In the genomic region with DNA sequence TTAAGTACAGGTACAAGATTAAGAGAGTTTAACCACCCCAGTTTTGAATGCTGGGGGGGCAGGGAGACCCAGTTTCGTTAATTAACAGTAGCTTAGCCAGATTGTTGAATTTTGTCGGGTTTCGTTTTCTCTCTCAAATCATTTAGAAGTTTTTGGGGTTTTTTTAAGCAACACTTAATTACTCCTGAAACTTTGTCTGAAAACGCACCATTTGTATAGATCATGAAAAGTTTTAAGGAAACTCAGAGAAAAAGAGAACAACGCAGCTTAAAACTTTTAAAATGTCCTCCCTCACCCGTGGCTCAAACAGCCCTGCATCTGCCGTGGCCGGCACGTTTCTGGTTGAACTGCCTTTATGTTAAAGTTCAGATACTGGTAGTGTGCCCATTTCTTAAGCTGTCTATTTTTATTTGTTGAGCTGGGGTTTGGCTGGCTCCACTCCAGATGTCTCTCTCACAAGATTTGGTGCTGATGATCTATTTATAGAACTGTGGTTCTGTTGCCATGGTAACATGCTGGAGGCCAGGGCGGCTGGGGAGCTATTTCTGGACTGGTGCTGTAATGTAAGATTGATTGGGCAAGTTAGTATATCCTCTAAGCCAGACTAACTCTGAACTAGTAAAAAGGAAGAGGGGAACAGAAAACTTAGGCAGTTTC, we compare ENCODE assay signal across 1 cellular context.
A peak's percentile ranks its signal among the peaks of the same experiment; 100 is the strongest.
TF ChIP-seq lines count a peak whose summit lies in the region.

No MANE protein-coding gene starts in this region.

TF ChIP-seq in K562, 482 proteins besides CTCF, POLR2A, EP300 and RAD21 (continued from another document and continues in another):
- TF ChIP-seq, protein P1, sequence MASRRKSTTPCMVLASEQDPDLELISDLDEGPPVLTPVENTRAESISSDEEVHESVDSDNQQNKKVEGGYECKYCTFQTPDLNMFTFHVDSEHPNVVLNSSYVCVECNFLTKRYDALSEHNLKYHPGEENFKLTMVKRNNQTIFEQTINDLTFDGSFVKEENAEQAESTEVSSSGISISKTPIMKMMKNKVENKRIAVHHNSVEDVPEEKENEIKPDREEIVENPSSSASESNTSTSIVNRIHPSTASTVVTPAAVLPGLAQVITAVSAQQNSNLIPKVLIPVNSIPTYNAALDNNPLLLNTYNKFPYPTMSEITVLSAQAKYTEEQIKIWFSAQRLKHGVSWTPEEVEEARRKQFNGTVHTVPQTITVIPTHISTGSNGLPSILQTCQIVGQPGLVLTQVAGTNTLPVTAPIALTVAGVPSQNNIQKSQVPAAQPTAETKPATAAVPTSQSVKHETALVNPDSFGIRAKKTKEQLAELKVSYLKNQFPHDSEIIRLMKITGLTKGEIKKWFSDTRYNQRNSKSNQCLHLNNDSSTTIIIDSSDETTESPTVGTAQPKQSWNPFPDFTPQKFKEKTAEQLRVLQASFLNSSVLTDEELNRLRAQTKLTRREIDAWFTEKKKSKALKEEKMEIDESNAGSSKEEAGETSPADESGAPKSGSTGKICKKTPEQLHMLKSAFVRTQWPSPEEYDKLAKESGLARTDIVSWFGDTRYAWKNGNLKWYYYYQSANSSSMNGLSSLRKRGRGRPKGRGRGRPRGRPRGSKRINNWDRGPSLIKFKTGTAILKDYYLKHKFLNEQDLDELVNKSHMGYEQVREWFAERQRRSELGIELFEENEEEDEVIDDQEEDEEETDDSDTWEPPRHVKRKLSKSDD (conservative IDR thresholded peaks at IDR 0.05; ENCODE audit: low read length), result no peak
- TF ChIP-seq ZBTB17 (CRISPR knock-in tag; IDR thresholded peaks at IDR 0.05) (no peak), TCF7 (IDR thresholded peaks at IDR 0.05; ENCODE audit: borderline replicate concordance) (no peak), IRF2 (CRISPR knock-in tag; IDR thresholded peaks at IDR 0.05) (no peak), FOXJ2 (tag; IDR thresholded peaks at IDR 0.05) (peak; percentile 96), ZNF384 (IDR thresholded peaks at IDR 0.05; ENCODE audit: low read depth, low read length) (no peak), TSC22D4 (tag; IDR thresholded peaks at IDR 0.05) (no peak), HMG20B (CRISPR knock-in tag; IDR thresholded peaks at IDR 0.05) (no peak), MXI1 (IDR thresholded peaks at IDR 0.05; ENCODE audit: low read depth, low read length) (peak; percentile 58; the same call in 1 of the 2 replicates), SP2 (IDR thresholded peaks at IDR 0.05; ENCODE audit: extremely low read depth, low read depth, low read length, poor library complexity, severe bottlenecking) (no peak), NFIC (IDR thresholded peaks at IDR 0.05) (peak; percentile 89), TAF15 (IDR thresholded peaks at IDR 0.05; ENCODE audit: low read depth, low read length) (no peak), ZNF764 (CRISPR knock-in tag; IDR thresholded peaks at IDR 0.05; ENCODE audit: low read depth) (no peak), WHSC1 (IDR thresholded peaks at IDR 0.05; ENCODE audit: low read length) (no peak), E2F8 (IDR thresholded peaks at IDR 0.05; ENCODE audit: low read depth, partially characterized antibody) (no peak), IFI16 (CRISPR knock-in tag; IDR thresholded peaks at IDR 0.05) (no peak), ZNF354B (CRISPR knock-in tag; IDR thresholded peaks at IDR 0.05) (no peak), CCNT2 (IDR thresholded peaks at IDR 0.05; ENCODE audit: borderline replicate concordance, extremely low read depth, insufficient read length, low read depth, low read length) (no peak), ZNF263 (CRISPR knock-in tag; IDR thresholded peaks at IDR 0.05; ENCODE audit: borderline replicate concordance) (no peak), ZFPM2 (CRISPR knock-in tag; IDR thresholded peaks at IDR 0.05) (no peak), ZNF165 (CRISPR knock-in tag; IDR thresholded peaks at IDR 0.05; ENCODE audit: borderline replicate concordance) (no peak), CCAR2 (IDR thresholded peaks at IDR 0.05; ENCODE audit: low read depth, low read length) (no peak), ZNF3 (CRISPR knock-in tag; IDR thresholded peaks at IDR 0.05) (no peak), ZNF431 (CRISPR knock-in tag; IDR thresholded peaks at IDR 0.05) (no peak), ZNF766 (CRISPR knock-in tag; conservative IDR thresholded peaks at IDR 0.05) (no peak), SETDB1 (IDR thresholded peaks at IDR 0.05; ENCODE audit: low read length) (no peak), CREB5 (CRISPR knock-in tag; IDR thresholded peaks at IDR 0.05) (no peak), RBM17 (IDR thresholded peaks at IDR 0.05; ENCODE audit: borderline replicate concordance, low read depth, low read length) (no peak), ETS1 (conservative IDR thresholded peaks at IDR 0.05; ENCODE audit: control insufficient read depth, low read depth, low read length) (no peak), RAD51 (IDR thresholded peaks at IDR 0.05; ENCODE audit: borderline replicate concordance, low read depth) (no peak), ZNF75A (CRISPR knock-in tag; IDR thresholded peaks at IDR 0.05) (no peak), ZBTB8A (IDR thresholded peaks at IDR 0.05; ENCODE audit: partially characterized antibody) (no peak), DLX4 (CRISPR knock-in tag; IDR thresholded peaks at IDR 0.05) (no peak), KLF1 (tag; IDR thresholded peaks at IDR 0.05) (no peak), DMBX1 (CRISPR knock-in tag; IDR thresholded peaks at IDR 0.05; ENCODE audit: borderline replicate concordance) (no peak), HSF4 (CRISPR knock-in tag; IDR thresholded peaks at IDR 0.05; ENCODE audit: borderline replicate concordance) (no peak), CBFA2T3 (IDR thresholded peaks at IDR 0.05) (peak; percentile 17; the same call in 1 of the 2 replicates), TAF7 (tag; IDR thresholded peaks at IDR 0.05) (no peak), ZNF212 (CRISPR knock-in tag; IDR thresholded peaks at IDR 0.05) (peak; percentile 39; the same call in 1 of the 2 replicates), GMEB1 (CRISPR knock-in tag; IDR thresholded peaks at IDR 0.05) (no peak), ELF1 (tag; IDR thresholded peaks at IDR 0.05) (no peak), SRSF1 (IDR thresholded peaks at IDR 0.05; ENCODE audit: low read depth, low read length) (no peak), PTRF (tag; IDR thresholded peaks at IDR 0.05) (no peak), SMARCA4 (IDR thresholded peaks at IDR 0.05) (no peak), RBBP5 (IDR thresholded peaks at IDR 0.05; ENCODE audit: borderline replicate concordance, insufficient read depth, low read length, poor library complexity, severe bottlenecking) (peak; percentile 7), KDM1A (IDR thresholded peaks at IDR 0.05) (peak; percentile 51 to 68), SMAD4 (CRISPR knock-in tag; conservative IDR thresholded peaks at IDR 0.05) (peak; percentile 93), MXD1 (CRISPR knock-in tag; IDR thresholded peaks at IDR 0.05; ENCODE audit: borderline replicate concordance, poor library complexity, severe bottlenecking) (no peak), SMAD2 (IDR thresholded peaks at IDR 0.05; ENCODE audit: low read depth, low read length) (no peak), MTF1 (CRISPR knock-in tag; IDR thresholded peaks at IDR 0.05; ENCODE audit: borderline replicate concordance) (no peak), JUN (IDR thresholded peaks at IDR 0.05; ENCODE audit: borderline replicate concordance, low read depth, low read length) (peak; percentile 31; the same call in 1 of the 2 replicates), JUN (CRISPR knock-in tag; IDR thresholded peaks at IDR 0.05; ENCODE audit: borderline replicate concordance) (no peak), RBM14 (IDR thresholded peaks at IDR 0.05; ENCODE audit: borderline replicate concordance, insufficient read depth, low read depth, low read length) (no peak), SAFB (IDR thresholded peaks at IDR 0.05; ENCODE audit: borderline replicate concordance, low read depth, low read length) (no peak), ZNF134 (CRISPR knock-in tag; conservative IDR thresholded peaks at IDR 0.05) (no peak), NR4A1 (CRISPR knock-in tag; IDR thresholded peaks at IDR 0.05) (no peak), NR4A1 (tag; IDR thresholded peaks at IDR 0.05) (no peak), ZNF707 (CRISPR knock-in tag; conservative IDR thresholded peaks at IDR 0.05) (no peak)
- TF ChIP-seq, protein P2, sequence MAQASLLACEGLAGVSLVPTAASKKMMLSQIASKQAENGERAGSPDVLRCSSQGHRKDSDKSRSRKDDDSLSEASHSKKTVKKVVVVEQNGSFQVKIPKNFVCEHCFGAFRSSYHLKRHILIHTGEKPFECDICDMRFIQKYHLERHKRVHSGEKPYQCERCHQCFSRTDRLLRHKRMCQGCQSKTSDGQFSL (CRISPR knock-in tag; IDR thresholded peaks at IDR 0.05), result no peak
- TF ChIP-seq, protein P2 (tag; IDR thresholded peaks at IDR 0.05), result no peak
- TF ChIP-seq, protein P3, sequence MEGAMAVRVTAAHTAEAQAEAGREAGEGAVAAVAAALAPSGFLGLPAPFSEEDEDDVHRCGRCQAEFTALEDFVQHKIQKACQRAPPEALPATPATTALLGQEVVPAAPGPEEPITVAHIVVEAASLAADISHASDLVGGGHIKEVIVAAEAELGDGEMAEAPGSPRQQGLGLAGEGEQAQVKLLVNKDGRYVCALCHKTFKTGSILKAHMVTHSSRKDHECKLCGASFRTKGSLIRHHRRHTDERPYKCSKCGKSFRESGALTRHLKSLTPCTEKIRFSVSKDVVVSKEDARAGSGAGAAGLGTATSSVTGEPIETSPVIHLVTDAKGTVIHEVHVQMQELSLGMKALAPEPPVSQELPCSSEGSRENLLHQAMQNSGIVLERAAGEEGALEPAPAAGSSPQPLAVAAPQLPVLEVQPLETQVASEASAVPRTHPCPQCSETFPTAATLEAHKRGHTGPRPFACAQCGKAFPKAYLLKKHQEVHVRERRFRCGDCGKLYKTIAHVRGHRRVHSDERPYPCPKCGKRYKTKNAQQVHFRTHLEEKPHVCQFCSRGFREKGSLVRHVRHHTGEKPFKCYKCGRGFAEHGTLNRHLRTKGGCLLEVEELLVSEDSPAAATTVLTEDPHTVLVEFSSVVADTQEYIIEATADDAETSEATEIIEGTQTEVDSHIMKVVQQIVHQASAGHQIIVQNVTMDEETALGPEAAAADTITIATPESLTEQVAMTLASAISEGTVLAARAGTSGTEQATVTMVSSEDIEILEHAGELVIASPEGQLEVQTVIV (CRISPR knock-in tag; IDR thresholded peaks at IDR 0.05; ENCODE audit: borderline replicate concordance), result no peak
